9 cellular contexts compared by ENCODE assay signal in the genomic region with DNA sequence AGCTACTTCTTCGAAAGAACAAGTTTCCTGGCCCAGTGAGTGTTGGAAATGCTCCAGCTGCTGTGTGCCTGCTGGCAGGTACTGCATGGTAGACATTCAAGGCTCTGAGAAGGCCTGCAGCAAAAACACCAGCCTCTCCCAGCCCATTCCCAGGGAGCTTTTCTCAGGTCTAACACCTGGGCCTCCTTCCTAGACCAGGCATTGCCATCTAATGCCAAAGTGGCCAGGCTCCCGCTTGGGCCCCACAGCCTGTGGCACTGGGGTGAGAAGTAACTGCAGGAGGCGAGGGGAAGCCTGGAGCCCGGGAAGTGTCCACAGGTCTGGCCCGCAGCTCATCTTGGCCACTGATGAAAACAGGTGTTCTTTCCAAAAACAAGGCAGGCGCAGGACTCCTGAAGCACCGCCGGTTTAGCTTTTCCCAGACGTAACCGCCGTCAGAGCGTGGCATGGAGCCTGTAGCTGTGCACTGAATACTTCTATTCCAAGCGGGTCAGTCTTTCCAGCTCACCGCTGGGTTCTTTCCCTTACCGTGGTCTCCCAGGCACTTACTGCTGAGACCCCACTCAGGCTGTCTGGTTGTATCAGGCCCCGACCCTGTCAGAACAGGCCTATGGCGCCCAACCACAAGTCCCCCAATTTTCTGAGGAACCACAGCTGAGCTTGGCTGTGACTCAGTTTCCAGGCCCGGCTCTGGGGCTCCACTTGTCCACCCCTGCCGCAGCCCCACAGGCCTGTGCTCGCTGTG. TPM values are rescaled to one million over a fixed set of nuclear protein-coding genes. Genes with fewer than 3 reads are reported as not detected.
DNase-seq lines count a peak whose midpoint lies in the region; ATAC-seq and TF ChIP-seq lines count a peak whose summit lies in the region.
"Had no signal": no experiment of that assay in that cellular context is flagged by ENCODE, and none has a peak within 500 bp of the region (broad histone marks: within the 10 kb centered on the region; RNA-seq: fewer than 3 reads in every experiment).

No MANE protein-coding gene starts in this region.

- H3K9me3 ChIP-seq in HCT116 (ENCODE audit: control insufficient read depth in 1 of 2, insufficient read depth in 1 of 2, low read depth in 1 of 2, low read length in 2 of 2) (no peaks in the 10 kb centered on the region), RWPE2 (ENCODE audit: severe bottlenecking) (no peaks in the 10 kb centered on the region), right cardiac atrium (ENCODE audit: control insufficient read depth, low read length) (no peaks in the 10 kb centered on the region)
- H3K9me3 ChIP-seq: SJCRH30 had no signal

- H3K9me3 Mint-ChIP-seq in nephron progenitor cell: no peaks in the 10 kb centered on the region
- H3K9me3 Mint-ChIP-seq: nephron had no signal

- no TSS peak for BruUV-seq in HCT116 (replicated peaks; lab: Mats Ljungman, UMichigan)

- WGBS in right cardiac atrium: 84% methylated on average over 20 of the region's 20 CpGs

- H3K27ac ChIP-seq in HCT116 (ENCODE audit: low read depth, low read length) (peak overlapping the region; percentile 87), RWPE2 (ENCODE audit: poor library complexity, severe bottlenecking) (peak overlapping the region; percentile 67), right cardiac atrium (ENCODE audit: low read length) (peak overlapping the region; percentile 64), skin epidermis (peak overlapping the region in 20 of 21 experiments; percentile 31 to 96 (median 87))
- H3K27ac ChIP-seq: SJCRH30 had no signal

- no peaks in the 10 kb centered on the region for H3K9me2 ChIP-seq in HCT116 (ENCODE audit: insufficient read depth)

- H3K9ac ChIP-seq in HCT116 (ENCODE audit: low read length): no peak overlapping the region

- H3K4me3 Mint-ChIP-seq in nephron progenitor cell: no peak overlapping the region

- TF ChIP-seq RAD21 in HCT116 (IDR thresholded peaks at IDR 0.05; ENCODE audit: low read depth): no peak

- DNase-seq in HCT116 (ENCODE audit: low read depth, low spot score) (no peak), RWPE2 (ENCODE audit: low spot score) (no peak), right cardiac atrium (peak; percentile 18 to 52 (median 49)), NCI-H345 treated with DMSO at 0.1 percent for 48 hours (lab: John Stamatoyannopoulos, UW; ENCODE audit: unreplicated experiment) (no peak), nephron progenitor cell (no peak)

- no peaks in the 10 kb centered on the region for H4K20me1 ChIP-seq in HCT116 (ENCODE audit: insufficient read depth)

- H3K4me1 ChIP-seq in HCT116 (ENCODE audit: control insufficient read depth in 1 of 2, insufficient read depth in 2 of 2, low read length in 2 of 2): peaks cover 9 to 23% of the 10 kb centered on the region in 2 experiments; a peak in 3 of 4 replicates
- peaks cover 4% of the 10 kb centered on the region for H3K4me1 ChIP-seq in RWPE2 (ENCODE audit: insufficient read depth, poor library complexity, severe bottlenecking)
- H3K4me1 ChIP-seq in right cardiac atrium (ENCODE audit: control insufficient read depth, insufficient read depth, low read length): peaks cover 11% of the 10 kb centered on the region

- H3K36me3 Mint-ChIP-seq in nephron progenitor cell (ENCODE audit: low read depth): peaks cover 6% of the 10 kb centered on the region

- peak overlapping the region; percentile 85 for H3K4me2 ChIP-seq in HCT116 (ENCODE audit: low read length)

- H3K27me3 ChIP-seq in HCT116 (ENCODE audit: insufficient read depth, low read length) (no peaks in the 10 kb centered on the region), RWPE2 (ENCODE audit: insufficient read depth, poor library complexity, severe bottlenecking) (no peaks in the 10 kb centered on the region), right cardiac atrium (ENCODE audit: control insufficient read depth, insufficient read depth) (no peaks in the 10 kb centered on the region)
- H3K27me3 ChIP-seq: SJCRH30 had no signal

- H3K36me3 ChIP-seq in HCT116 (ENCODE audit: control insufficient read depth in 1 of 2, insufficient read depth in 2 of 2, low read length in 2 of 2) (peaks cover 4 to 24% of the 10 kb centered on the region in 2 experiments; a peak in 2 of 4 replicates), RWPE2 (ENCODE audit: low read depth) (peaks cover 19% of the 10 kb centered on the region)
- H3K36me3 ChIP-seq: SJCRH30 had no signal

- RAD21 ChIA-PET in HCT116 (lab: Charles Lee; ENCODE audit: low non-redundant PET in 1 of 2, low total read pairs in 2 of 2, uncharacterized antibody in 2 of 2, unreplicated experiment in 2 of 2): no interaction called here

- no peak overlapping the region for H2AFZ ChIP-seq in HCT116 (ENCODE audit: low read depth, low read length, poor library complexity, severe bottlenecking)

- H3K27ac Mint-ChIP-seq in nephron progenitor cell: no peak overlapping the region
- H3K27ac Mint-ChIP-seq: nephron had no signal

- ATAC-seq in HCT116: no peak
- no peak for ATAC-seq in RWPE2 (ENCODE audit: low read depth)
- ATAC-seq in right cardiac atrium: no peak
- ATAC-seq in HG03342 (IDR thresholded peaks at IDR 0.05; ENCODE audit: unreplicated experiment): no peak

- H3K4me1 Mint-ChIP-seq in nephron progenitor cell: peaks cover 17% of the 10 kb centered on the region

- TF ChIP-seq CTCF in HCT116 (IDR thresholded peaks at IDR 0.05 in 2 of 3, conservative IDR thresholded peaks at IDR 0.05 in 1 of 3; ENCODE audit: borderline replicate concordance in 1 of 3, insufficient read depth in 1 of 3, low read depth in 2 of 3, low read length in 2 of 3): no peak
- no peak for TF ChIP-seq CTCF in RWPE2 (IDR thresholded peaks at IDR 0.05; ENCODE audit: poor library complexity, severe bottlenecking)
- TF ChIP-seq CTCF in nephron progenitor cell (IDR thresholded peaks at IDR 0.05): no peak

- H3K4me3 ChIP-seq in HCT116 (replicated peaks in 1 of 2; ENCODE audit: low read depth in 1 of 2, low read length in 2 of 2) (no peak overlapping the region; a peak in 1 of 4 replicates), RWPE2 (ENCODE audit: severe bottlenecking) (no peak overlapping the region), right cardiac atrium (ENCODE audit: low read length) (no peak overlapping the region), skin epidermis (peak overlapping the region in 1 of 7 experiments; percentile 81)
- H3K4me3 ChIP-seq: SJCRH30 had no signal

- no peaks in the 10 kb centered on the region for H3K27me3 Mint-ChIP-seq in nephron progenitor cell (ENCODE audit: low read depth, poor library complexity)

- no peak for TF ChIP-seq POLR2A in HCT116 (IDR thresholded peaks at IDR 0.05; ENCODE audit: borderline replicate concordance, extremely low read depth, insufficient read depth, insufficient read length)

- peaks cover 33% of the 10 kb centered on the region for H3K79me2 ChIP-seq in HCT116 (ENCODE audit: insufficient read depth, low read length)

- intact Hi-C loops in HCT116 (cut with micrococcal nuclease): loop anchor here (10.0 kb wide), 1 partner anchor 87 kb away; a partner anchor contains a TSS
- intact Hi-C loops in right cardiac atrium (cut with DNase I): loop anchor here in 2 of 4 donors (5.0 to 10.0 kb wide), 2 partner anchors 80 to 277 kb away; a partner anchor contains a TSS

- CTCF ChIA-PET in HCT116 (lab: Charles Lee): no interaction called here

- POLR2A ChIA-PET in HCT116 (lab: Charles Lee): interaction anchor here (1.7 kb wide), 1 partner anchor 28 kb away, joined by 5 read pairs; a partner anchor contains a TSS

TF ChIP-seq in HCT116, 20 proteins besides CTCF, POLR2A, EP300 and RAD21:
- TF ChIP-seq ZFX (IDR thresholded peaks at IDR 0.05) (no peak), EZH2 (IDR thresholded peaks at IDR 0.05) (no peak), POLR2AphosphoS5 (IDR thresholded peaks at IDR 0.05; ENCODE audit: low read depth, low read length) (no peak; the same call in 1 of the 2 replicates), SP1 (IDR thresholded peaks at IDR 0.05; ENCODE audit: low read depth) (no peak), ELF1 (IDR thresholded peaks at IDR 0.05; ENCODE audit: borderline replicate concordance, low read depth) (no peak), SRF (IDR thresholded peaks at IDR 0.05; ENCODE audit: low read depth) (no peak), SIN3A (IDR thresholded peaks at IDR 0.05; ENCODE audit: low read depth) (no peak)
- TF ChIP-seq, protein P1, sequence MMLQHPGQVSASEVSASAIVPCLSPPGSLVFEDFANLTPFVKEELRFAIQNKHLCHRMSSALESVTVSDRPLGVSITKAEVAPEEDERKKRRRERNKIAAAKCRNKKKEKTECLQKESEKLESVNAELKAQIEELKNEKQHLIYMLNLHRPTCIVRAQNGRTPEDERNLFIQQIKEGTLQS (IDR thresholded peaks at IDR 0.05): no peak

RNA-seq across cellular contexts. Expression of a gene that starts 1.2 kb away (rescaled TPM):
- total RNA-seq in HCT116 (2021; ENCODE audit: unreplicated experiment) (101 TPM), right cardiac atrium (10 to 100 TPM; 23.4 to 40.2 (median 36.6) TPM)
- polyA plus RNA-seq in HCT116 (2012): 88.7 and 97.2 TPM in 2 replicates
- polyA plus RNA-seq in right cardiac atrium: 38.3 TPM

RNA-seq across cellular contexts. Expression of a gene that starts 7.2 kb away (rescaled TPM):
- 189 TPM for total RNA-seq in HCT116 (2021; ENCODE audit: unreplicated experiment)
- 245 and 268 TPM in 2 replicates for polyA plus RNA-seq in HCT116 (2012)
- 100 to 1,000 TPM; 334 to 454 (median 391) TPM for total RNA-seq in right cardiac atrium
- polyA plus RNA-seq in right cardiac atrium: 642 TPM

RNA-seq across cellular contexts. Expression of a gene that starts 27.5 kb away (rescaled TPM):
- total RNA-seq in HCT116 (2021; ENCODE audit: unreplicated experiment) (25.5 TPM), right cardiac atrium (1 to 10 TPM; 3.8 to 5.7 (median 4.9) TPM)
- polyA plus RNA-seq in HCT116 (2012): 28.9 and 39.8 TPM in 2 replicates
- polyA plus RNA-seq in right cardiac atrium: 2.9 TPM

RNA-seq across cellular contexts. Expression of a gene that starts 33.8 kb away (rescaled TPM):
- total RNA-seq in HCT116 (2021; ENCODE audit: unreplicated experiment) (72.9 TPM), right cardiac atrium (10 to 100 TPM in 3 of 4 donors, 1 to 10 TPM in 1; 9.0 to 13.2 (median 11.9) TPM)
- polyA plus RNA-seq in HCT116 (2012): 55.1 and 67.6 TPM in 2 replicates
- 6.9 TPM for polyA plus RNA-seq in right cardiac atrium
- total RNA-seq: SJCRH30 had no signal

Comparison
In these comparisons a context has a peak if more than half of its experiments do, and no peak if none do; other contexts are left out.
1. DNase-seq: peak in right cardiac atrium (3 of 3); none in HCT116 (single experiment), RWPE2 (single experiment), NCI-H345 treated with DMSO at 0.1 percent for 48 hours (single experiment) and nephron progenitor cell (single experiment).
2. Peak in every context shown above with its lines, with median percentiles within 50 percentile points of each other: H3K27ac ChIP-seq.